2 cellular contexts compared by ENCODE assay signal in genomic region chr4:41146196-41146595, GRCh38.
TF ChIP-seq lines count a peak whose summit lies in the region.

No MANE protein-coding gene starts in this region.

TF ChIP-seq in H1, 55 proteins besides CTCF, POLR2A, EP300 and RAD21:
- TF ChIP-seq BCL11A (IDR thresholded peaks at IDR 0.05; ENCODE audit: low read depth in 2 of 2, low read length in 2 of 2) (no peak), GABPA (IDR thresholded peaks at IDR 0.05; ENCODE audit: borderline replicate concordance, insufficient read depth, low read length) (no peak), HDAC6 (IDR thresholded peaks at IDR 0.05; ENCODE audit: low read depth, low read length) (no peak), MAFK (IDR thresholded peaks at IDR 0.05; ENCODE audit: low read depth, low read length) (no peak), EZH2 (IDR thresholded peaks at IDR 0.05; ENCODE audit: low read depth, low read length, severe bottlenecking) (no peak), NRF1 (IDR thresholded peaks at IDR 0.05; ENCODE audit: low read depth, low read length) (no peak), TAF7 (optimal IDR thresholded peaks at IDR 0.05; ENCODE audit: borderline replicate concordance, low read depth, low read length) (no peak), BACH1 (IDR thresholded peaks at IDR 0.05; ENCODE audit: low read length) (no peak), FOSL1 (IDR thresholded peaks at IDR 0.05; ENCODE audit: insufficient read depth, low read depth, low read length) (no peak), HDAC2 (IDR thresholded peaks at IDR 0.05; ENCODE audit: borderline replicate concordance in 1 of 2, low read depth in 2 of 2, low read length in 2 of 2) (no peak)
- TF ChIP-seq, protein P1, sequence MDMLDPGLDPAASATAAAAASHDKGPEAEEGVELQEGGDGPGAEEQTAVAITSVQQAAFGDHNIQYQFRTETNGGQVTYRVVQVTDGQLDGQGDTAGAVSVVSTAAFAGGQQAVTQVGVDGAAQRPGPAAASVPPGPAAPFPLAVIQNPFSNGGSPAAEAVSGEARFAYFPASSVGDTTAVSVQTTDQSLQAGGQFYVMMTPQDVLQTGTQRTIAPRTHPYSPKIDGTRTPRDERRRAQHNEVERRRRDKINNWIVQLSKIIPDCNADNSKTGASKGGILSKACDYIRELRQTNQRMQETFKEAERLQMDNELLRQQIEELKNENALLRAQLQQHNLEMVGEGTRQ (IDR thresholded peaks at IDR 0.05; ENCODE audit: low read length) = no peak
TF ChIP-seq in H1: peak in this region for 0.

TF ChIP-seq in neural cell, 6 proteins besides CTCF, POLR2A, EP300 and RAD21:
- TF ChIP-seq SMC3 (conservative IDR thresholded peaks at IDR 0.05; ENCODE audit: poor library complexity) = no peak
- TF ChIP-seq, protein P2, sequence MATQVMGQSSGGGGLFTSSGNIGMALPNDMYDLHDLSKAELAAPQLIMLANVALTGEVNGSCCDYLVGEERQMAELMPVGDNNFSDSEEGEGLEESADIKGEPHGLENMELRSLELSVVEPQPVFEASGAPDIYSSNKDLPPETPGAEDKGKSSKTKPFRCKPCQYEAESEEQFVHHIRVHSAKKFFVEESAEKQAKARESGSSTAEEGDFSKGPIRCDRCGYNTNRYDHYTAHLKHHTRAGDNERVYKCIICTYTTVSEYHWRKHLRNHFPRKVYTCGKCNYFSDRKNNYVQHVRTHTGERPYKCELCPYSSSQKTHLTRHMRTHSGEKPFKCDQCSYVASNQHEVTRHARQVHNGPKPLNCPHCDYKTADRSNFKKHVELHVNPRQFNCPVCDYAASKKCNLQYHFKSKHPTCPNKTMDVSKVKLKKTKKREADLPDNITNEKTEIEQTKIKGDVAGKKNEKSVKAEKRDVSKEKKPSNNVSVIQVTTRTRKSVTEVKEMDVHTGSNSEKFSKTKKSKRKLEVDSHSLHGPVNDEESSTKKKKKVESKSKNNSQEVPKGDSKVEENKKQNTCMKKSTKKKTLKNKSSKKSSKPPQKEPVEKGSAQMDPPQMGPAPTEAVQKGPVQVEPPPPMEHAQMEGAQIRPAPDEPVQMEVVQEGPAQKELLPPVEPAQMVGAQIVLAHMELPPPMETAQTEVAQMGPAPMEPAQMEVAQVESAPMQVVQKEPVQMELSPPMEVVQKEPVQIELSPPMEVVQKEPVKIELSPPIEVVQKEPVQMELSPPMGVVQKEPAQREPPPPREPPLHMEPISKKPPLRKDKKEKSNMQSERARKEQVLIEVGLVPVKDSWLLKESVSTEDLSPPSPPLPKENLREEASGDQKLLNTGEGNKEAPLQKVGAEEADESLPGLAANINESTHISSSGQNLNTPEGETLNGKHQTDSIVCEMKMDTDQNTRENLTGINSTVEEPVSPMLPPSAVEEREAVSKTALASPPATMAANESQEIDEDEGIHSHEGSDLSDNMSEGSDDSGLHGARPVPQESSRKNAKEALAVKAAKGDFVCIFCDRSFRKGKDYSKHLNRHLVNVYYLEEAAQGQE (IDR thresholded peaks at IDR 0.05; ENCODE audit: borderline replicate concordance) = no peak
- no peak for TF ChIP-seq POLR2AphosphoS5 (IDR thresholded peaks at IDR 0.05)
- no peak for TF ChIP-seq MXI1 (conservative IDR thresholded peaks at IDR 0.05; ENCODE audit: poor library complexity, severe bottlenecking)
- TF ChIP-seq EZH2 (IDR thresholded peaks at IDR 0.05; ENCODE audit: borderline replicate concordance, insufficient read depth, low read length, poor library complexity, severe bottlenecking) = no peak
- no peak for TF ChIP-seq TAF1 (IDR thresholded peaks at IDR 0.05; ENCODE audit: low read depth)
